In the genomic region with DNA sequence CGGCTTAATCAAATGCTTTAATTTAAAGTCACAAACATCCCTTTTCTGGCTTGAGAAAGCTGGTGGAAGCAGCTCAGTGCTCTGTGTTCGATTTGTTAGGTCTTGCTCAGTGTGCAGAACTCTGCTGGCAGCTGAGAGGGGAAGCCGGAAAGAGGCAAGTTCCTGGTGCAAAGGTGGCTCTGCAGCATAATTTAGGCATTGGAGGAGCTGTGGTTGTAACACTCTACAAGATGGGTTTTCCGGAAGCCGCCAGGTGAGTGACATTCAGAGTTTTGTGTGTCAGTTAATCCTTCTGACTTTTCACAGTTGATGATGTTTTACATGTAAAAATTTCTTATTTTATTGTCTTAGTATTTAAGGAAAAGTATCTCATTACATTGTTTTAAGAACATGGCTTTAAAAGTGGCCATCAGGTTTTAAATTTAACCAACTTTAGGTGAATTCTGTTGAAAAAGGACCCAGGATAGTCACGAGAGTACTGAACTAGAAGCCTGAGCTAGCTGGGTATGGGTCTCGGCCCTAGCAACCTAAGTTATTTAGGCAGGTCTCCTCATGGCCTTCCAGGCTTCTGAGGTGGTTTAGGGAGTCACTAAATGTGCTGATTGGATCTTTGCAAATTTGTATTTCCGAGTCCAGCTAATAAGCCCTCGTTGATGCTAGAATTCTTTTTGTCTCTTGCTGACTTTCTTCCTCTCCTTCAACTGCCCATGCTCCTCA, we compare ENCODE assay signal across 1 cellular context.
TF ChIP-seq lines count a peak whose summit lies in the region.

No MANE protein-coding gene starts in this region.

TF ChIP-seq in HepG2, 621 proteins besides CTCF, POLR2A, EP300 and RAD21 (continued from another document and continues in another):
- TF ChIP-seq MAZ (IDR thresholded peaks at IDR 0.05; ENCODE audit: borderline replicate concordance, low read depth, low read length) (0 out of 2 replicates have a peak, but pooled peaks have one; percentile 34), MAZ (CRISPR knock-in tag; IDR thresholded peaks at IDR 0.05; ENCODE audit: low read depth) (no peak), U2AF1 (optimal IDR thresholded peaks at IDR 0.05; ENCODE audit: low read depth, low read length) (no peak), KLF11 (CRISPR knock-in tag; IDR thresholded peaks at IDR 0.05) (peak; percentile 83; the same call in 1 of the 2 replicates), ELF3 (CRISPR knock-in tag; IDR thresholded peaks at IDR 0.05) (peak; percentile 99), RXRB (CRISPR knock-in tag; IDR thresholded peaks at IDR 0.05; ENCODE audit: borderline replicate concordance) (peak; percentile 79; the same call in 1 of the 2 replicates), TIGD3 (CRISPR knock-in tag; IDR thresholded peaks at IDR 0.05; ENCODE audit: borderline replicate concordance) (no peak), ZNF614 (CRISPR knock-in tag; IDR thresholded peaks at IDR 0.05; ENCODE audit: borderline replicate concordance) (peak; percentile 75), ZNF468 (CRISPR knock-in tag; IDR thresholded peaks at IDR 0.05) (no peak), ZBTB39 (CRISPR knock-in tag; IDR thresholded peaks at IDR 0.05) (no peak), ZSCAN20 (CRISPR knock-in tag; IDR thresholded peaks at IDR 0.05; ENCODE audit: borderline replicate concordance) (no peak), SALL2 (CRISPR knock-in tag; IDR thresholded peaks at IDR 0.05) (no peak), RARA (CRISPR knock-in tag; IDR thresholded peaks at IDR 0.05) (peak; percentile 43), ZFP36L2 (CRISPR knock-in tag; IDR thresholded peaks at IDR 0.05) (no peak), KDM5A (IDR thresholded peaks at IDR 0.05; ENCODE audit: borderline replicate concordance, low read length) (peak; percentile 74), ZFP1 (CRISPR knock-in tag; IDR thresholded peaks at IDR 0.05) (peak; percentile 75; the same call in 1 of the 2 replicates), SAP130 (CRISPR knock-in tag; IDR thresholded peaks at IDR 0.05; ENCODE audit: low read depth) (peak; percentile 98), ARHGAP35 (CRISPR knock-in tag; IDR thresholded peaks at IDR 0.05; ENCODE audit: borderline replicate concordance) (no peak), MIER3 (CRISPR knock-in tag; IDR thresholded peaks at IDR 0.05; ENCODE audit: borderline replicate concordance) (peak; percentile 41; the same call in 1 of the 2 replicates), HCFC1 (IDR thresholded peaks at IDR 0.05; ENCODE audit: low read depth, low read length) (peak; percentile 28; the same call in 1 of the 2 replicates), KLF12 (CRISPR knock-in tag; IDR thresholded peaks at IDR 0.05; ENCODE audit: borderline replicate concordance) (no peak), HOXA3 (CRISPR knock-in tag; IDR thresholded peaks at IDR 0.05) (peak; percentile 67), GATAD1 (CRISPR knock-in tag; IDR thresholded peaks at IDR 0.05) (peak; percentile 88), ZNF335 (CRISPR knock-in tag; IDR thresholded peaks at IDR 0.05) (peak; percentile 39; the same call in 1 of the 2 replicates), BRCA1 (CRISPR knock-in tag; IDR thresholded peaks at IDR 0.05) (no peak; the same call in 1 of the 2 replicates), FOXA1 (IDR thresholded peaks at IDR 0.05) (no peak), FOXA1 (CRISPR knock-in tag; IDR thresholded peaks at IDR 0.05) (0 out of 2 replicates have a peak, but pooled peaks have one; percentile 7), SP5 (CRISPR knock-in tag; IDR thresholded peaks at IDR 0.05; ENCODE audit: borderline replicate concordance, low read depth) (peak; percentile 16; the same call in 1 of the 2 replicates), ZNF670 (CRISPR knock-in tag; IDR thresholded peaks at IDR 0.05; ENCODE audit: borderline replicate concordance) (0 out of 2 replicates have a peak, but pooled peaks have one; percentile 67), CREM (IDR thresholded peaks at IDR 0.05) (peak; percentile 72), CREM (CRISPR knock-in tag; IDR thresholded peaks at IDR 0.05) (no peak), MBD4 (IDR thresholded peaks at IDR 0.05; ENCODE audit: borderline replicate concordance, low read length) (no peak), HIVEP1 (CRISPR knock-in tag; IDR thresholded peaks at IDR 0.05) (peak; percentile 22; the same call in 1 of the 2 replicates), ZEB1 (IDR thresholded peaks at IDR 0.05; ENCODE audit: insufficient replicate concordance, low read depth) (peak; percentile 95), PHF5A (CRISPR knock-in tag; IDR thresholded peaks at IDR 0.05; ENCODE audit: low read depth, unreplicated experiment) (peak; percentile 80)
- TF ChIP-seq, protein P1, sequence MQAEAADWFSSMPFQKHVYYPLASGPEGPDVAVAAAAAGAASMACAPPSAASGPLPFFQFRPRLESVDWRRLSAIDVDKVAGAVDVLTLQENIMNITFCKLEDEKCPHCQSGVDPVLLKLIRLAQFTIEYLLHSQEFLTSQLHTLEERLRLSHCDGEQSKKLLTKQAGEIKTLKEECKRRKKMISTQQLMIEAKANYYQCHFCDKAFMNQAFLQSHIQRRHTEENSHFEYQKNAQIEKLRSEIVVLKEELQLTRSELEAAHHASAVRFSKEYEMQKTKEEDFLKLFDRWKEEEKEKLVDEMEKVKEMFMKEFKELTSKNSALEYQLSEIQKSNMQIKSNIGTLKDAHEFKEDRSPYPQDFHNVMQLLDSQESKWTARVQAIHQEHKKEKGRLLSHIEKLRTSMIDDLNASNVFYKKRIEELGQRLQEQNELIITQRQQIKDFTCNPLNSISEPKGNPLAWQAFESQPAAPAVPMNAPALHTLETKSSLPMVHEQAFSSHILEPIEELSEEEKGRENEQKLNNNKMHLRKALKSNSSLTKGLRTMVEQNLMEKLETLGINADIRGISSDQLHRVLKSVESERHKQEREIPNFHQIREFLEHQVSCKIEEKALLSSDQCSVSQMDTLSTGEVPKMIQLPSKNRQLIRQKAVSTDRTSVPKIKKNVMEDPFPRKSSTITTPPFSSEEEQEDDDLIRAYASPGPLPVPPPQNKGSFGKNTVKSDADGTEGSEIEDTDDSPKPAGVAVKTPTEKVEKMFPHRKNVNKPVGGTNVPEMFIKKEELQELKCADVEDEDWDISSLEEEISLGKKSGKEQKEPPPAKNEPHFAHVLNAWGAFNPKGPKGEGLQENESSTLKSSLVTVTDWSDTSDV (CRISPR knock-in tag; IDR thresholded peaks at IDR 0.05): no peak
- TF ChIP-seq, protein P2, sequence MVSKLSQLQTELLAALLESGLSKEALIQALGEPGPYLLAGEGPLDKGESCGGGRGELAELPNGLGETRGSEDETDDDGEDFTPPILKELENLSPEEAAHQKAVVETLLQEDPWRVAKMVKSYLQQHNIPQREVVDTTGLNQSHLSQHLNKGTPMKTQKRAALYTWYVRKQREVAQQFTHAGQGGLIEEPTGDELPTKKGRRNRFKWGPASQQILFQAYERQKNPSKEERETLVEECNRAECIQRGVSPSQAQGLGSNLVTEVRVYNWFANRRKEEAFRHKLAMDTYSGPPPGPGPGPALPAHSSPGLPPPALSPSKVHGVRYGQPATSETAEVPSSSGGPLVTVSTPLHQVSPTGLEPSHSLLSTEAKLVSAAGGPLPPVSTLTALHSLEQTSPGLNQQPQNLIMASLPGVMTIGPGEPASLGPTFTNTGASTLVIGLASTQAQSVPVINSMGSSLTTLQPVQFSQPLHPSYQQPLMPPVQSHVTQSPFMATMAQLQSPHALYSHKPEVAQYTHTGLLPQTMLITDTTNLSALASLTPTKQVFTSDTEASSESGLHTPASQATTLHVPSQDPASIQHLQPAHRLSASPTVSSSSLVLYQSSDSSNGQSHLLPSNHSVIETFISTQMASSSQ (IDR thresholded peaks at IDR 0.05; ENCODE audit: low read depth): peak; percentile 38; the same call in 1 of the 2 replicates
- TF ChIP-seq, protein P2 (CRISPR knock-in tag; IDR thresholded peaks at IDR 0.05; ENCODE audit: borderline replicate concordance): no peak
- TF ChIP-seq, protein P3, sequence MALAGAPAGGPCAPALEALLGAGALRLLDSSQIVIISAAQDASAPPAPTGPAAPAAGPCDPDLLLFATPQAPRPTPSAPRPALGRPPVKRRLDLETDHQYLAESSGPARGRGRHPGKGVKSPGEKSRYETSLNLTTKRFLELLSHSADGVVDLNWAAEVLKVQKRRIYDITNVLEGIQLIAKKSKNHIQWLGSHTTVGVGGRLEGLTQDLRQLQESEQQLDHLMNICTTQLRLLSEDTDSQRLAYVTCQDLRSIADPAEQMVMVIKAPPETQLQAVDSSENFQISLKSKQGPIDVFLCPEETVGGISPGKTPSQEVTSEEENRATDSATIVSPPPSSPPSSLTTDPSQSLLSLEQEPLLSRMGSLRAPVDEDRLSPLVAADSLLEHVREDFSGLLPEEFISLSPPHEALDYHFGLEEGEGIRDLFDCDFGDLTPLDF (CRISPR knock-in tag; IDR thresholded peaks at IDR 0.05): no peak
- TF ChIP-seq, protein P4, sequence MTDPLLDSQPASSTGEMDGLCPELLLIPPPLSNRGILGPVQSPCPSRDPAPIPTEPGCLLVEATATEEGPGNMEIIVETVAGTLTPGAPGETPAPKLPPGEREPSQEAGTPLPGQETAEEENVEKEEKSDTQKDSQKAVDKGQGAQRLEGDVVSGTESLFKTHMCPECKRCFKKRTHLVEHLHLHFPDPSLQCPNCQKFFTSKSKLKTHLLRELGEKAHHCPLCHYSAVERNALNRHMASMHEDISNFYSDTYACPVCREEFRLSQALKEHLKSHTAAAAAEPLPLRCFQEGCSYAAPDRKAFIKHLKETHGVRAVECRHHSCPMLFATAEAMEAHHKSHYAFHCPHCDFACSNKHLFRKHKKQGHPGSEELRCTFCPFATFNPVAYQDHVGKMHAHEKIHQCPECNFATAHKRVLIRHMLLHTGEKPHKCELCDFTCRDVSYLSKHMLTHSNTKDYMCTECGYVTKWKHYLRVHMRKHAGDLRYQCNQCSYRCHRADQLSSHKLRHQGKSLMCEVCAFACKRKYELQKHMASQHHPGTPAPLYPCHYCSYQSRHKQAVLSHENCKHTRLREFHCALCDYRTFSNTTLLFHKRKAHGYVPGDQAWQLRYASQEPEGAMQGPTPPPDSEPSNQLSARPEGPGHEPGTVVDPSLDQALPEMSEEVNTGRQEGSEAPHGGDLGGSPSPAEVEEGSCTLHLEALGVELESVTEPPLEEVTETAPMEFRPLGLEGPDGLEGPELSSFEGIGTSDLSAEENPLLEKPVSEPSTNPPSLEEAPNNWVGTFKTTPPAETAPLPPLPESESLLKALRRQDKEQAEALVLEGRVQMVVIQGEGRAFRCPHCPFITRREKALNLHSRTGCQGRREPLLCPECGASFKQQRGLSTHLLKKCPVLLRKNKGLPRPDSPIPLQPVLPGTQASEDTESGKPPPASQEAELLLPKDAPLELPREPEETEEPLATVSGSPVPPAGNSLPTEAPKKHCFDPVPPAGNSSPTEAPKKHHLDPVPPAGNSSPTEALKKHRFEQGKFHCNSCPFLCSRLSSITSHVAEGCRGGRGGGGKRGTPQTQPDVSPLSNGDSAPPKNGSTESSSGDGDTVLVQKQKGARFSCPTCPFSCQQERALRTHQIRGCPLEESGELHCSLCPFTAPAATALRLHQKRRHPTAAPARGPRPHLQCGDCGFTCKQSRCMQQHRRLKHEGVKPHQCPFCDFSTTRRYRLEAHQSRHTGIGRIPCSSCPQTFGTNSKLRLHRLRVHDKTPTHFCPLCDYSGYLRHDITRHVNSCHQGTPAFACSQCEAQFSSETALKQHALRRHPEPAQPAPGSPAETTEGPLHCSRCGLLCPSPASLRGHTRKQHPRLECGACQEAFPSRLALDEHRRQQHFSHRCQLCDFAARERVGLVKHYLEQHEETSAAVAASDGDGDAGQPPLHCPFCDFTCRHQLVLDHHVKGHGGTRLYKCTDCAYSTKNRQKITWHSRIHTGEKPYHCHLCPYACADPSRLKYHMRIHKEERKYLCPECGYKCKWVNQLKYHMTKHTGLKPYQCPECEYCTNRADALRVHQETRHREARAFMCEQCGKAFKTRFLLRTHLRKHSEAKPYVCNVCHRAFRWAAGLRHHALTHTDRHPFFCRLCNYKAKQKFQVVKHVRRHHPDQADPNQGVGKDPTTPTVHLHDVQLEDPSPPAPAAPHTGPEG (CRISPR knock-in tag; IDR thresholded peaks at IDR 0.05): no peak
